In the genomic region with DNA sequence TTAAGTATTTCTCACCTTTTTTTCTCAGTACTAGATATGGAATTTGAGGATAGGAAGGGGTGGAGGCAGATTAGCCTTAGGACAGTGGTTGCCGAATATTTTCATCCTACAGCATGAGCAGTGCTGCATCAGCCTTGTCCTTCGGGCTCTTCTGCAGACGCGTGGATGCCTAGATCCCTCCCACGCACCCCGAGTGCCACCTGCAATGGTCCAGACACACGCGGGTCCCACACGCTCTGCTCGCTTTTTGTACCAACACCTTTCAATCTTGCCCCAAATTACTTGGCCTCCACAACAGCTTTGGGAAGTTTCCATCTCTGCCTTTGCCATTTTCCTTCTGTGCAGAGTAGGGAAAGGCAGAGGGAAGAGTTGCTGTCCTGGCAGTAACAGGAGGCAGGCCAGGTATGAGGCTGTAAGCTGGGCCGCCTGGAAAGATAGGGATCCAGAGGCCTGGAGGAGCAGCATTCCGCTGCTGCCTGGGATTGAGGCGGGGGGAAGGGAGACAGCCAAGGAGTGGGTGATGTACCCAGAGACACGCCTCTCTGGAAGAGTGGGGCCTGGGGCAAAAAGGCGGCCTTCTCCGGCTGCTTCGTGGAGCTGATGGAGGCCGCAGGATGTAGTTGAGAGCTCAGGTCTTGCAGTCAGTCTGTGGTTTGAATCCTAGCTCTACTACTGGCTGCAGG, we compare ENCODE assay signal across 16 cellular contexts.
"Had no signal": no experiment of that assay in that cellular context is flagged by ENCODE, and none has a peak within 500 bp of the region (broad histone marks: within the 10 kb centered on the region; RNA-seq: fewer than 3 reads in every experiment).

No MANE protein-coding gene starts in this region.

- DNase-seq: activated CD4-positive, alpha-beta T cell treated with anti-CD3 and anti-CD28 coated beads, Interleukin-2, amount 50 U/mL, for 1 hour; activated CD4-positive, CD25-positive, alpha-beta regulatory T cell treated with anti-CD3 and anti-CD28 coated beads, Interleukin-2, amount 50 U/mL, for 72 hours; activated CD8-positive, alpha-beta memory T cell treated with anti-CD3 and anti-CD28 coated beads for 24 hours; activated CD8-positive, alpha-beta memory T cell treated with anti-CD3 and anti-CD28 coated beads, Interleukin-2, amount 50 U/mL, for 48 hours; activated gamma-delta T cell; activated T-cell treated with anti-CD3 and anti-CD28 coated beads, Interleukin-2, amount 50 U/mL, for 72 hours; effector CD8-positive, alpha-beta T cell; esophagus squamous epithelium; heart right ventricle; kidney; nephron progenitor cell; stimulated activated CD4-positive, alpha-beta T cell treated with anti-CD3 and anti-CD28 coated beads, Interleukin-15, amount 100 ng/mL, for 24 hours; stimulated activated CD4-positive, alpha-beta T cell treated with anti-CD3 and anti-CD28 coated beads, Interleukin-2, amount 100 ng/mL, for 48 hours; stimulated activated naive CD8-positive, alpha-beta T cell treated with anti-CD3 and anti-CD28 coated beads, Interleukin-15, amount 100 ng/mL, for 72 hours had no signal

- H3K9me3 Mint-ChIP-seq: activated naive CD4-positive, alpha-beta T cell treated with anti-CD3 and anti-CD28 coated beads, Interleukin-2, amount 50 U/mL, for 24 hours; type B pancreatic cell had no signal

- H3K27me3 Mint-ChIP-seq: type B pancreatic cell had no signal

- H3K27ac Mint-ChIP-seq: activated naive CD4-positive, alpha-beta T cell treated with anti-CD3 and anti-CD28 coated beads, Interleukin-2, amount 50 U/mL, for 24 hours; activated T-cell treated with anti-CD3 and anti-CD28 coated beads, Interleukin-2, amount 50 U/mL, for 72 hours; nephron progenitor cell; stimulated activated naive CD8-positive, alpha-beta T cell treated with anti-CD3 and anti-CD28 coated beads, Interleukin-15, amount 100 ng/mL, for 72 hours; type B pancreatic cell had no signal

- H3K4me3 Mint-ChIP-seq: activated naive CD4-positive, alpha-beta T cell treated with anti-CD3 and anti-CD28 coated beads, Interleukin-2, amount 50 U/mL, for 24 hours; activated T-cell treated with anti-CD3 and anti-CD28 coated beads, Interleukin-2, amount 50 U/mL, for 72 hours; nephron progenitor cell; stimulated activated naive CD8-positive, alpha-beta T cell treated with anti-CD3 and anti-CD28 coated beads, Interleukin-15, amount 100 ng/mL, for 72 hours; type B pancreatic cell had no signal

- H3K4me1 Mint-ChIP-seq: activated naive CD4-positive, alpha-beta T cell treated with anti-CD3 and anti-CD28 coated beads, Interleukin-2, amount 50 U/mL, for 24 hours; nephron progenitor cell had no signal

- H3K36me3 Mint-ChIP-seq: activated naive CD4-positive, alpha-beta T cell treated with anti-CD3 and anti-CD28 coated beads, Interleukin-2, amount 50 U/mL, for 24 hours had no signal
